Comparison of ENCODE assay signal across 1 cellular context in genomic region chr4:148271166-148271565, GRCh38.
TF ChIP-seq lines count a peak whose summit lies in the region.

No MANE protein-coding gene starts in this region.

TF ChIP-seq in endothelial cell of umbilical vein, 7 proteins besides CTCF, POLR2A, EP300 and RAD21:
- TF ChIP-seq EZH2 (IDR thresholded peaks at IDR 0.05; ENCODE audit: borderline replicate concordance, low read depth, low read length, severe bottlenecking): no peak
- TF ChIP-seq MYC (IDR thresholded peaks at IDR 0.05; ENCODE audit: low read depth, low read length): no peak
- TF ChIP-seq JUN (IDR thresholded peaks at IDR 0.05; ENCODE audit: borderline replicate concordance, insufficient read depth, insufficient read length, low read depth): no peak
- no peak for TF ChIP-seq MAX (IDR thresholded peaks at IDR 0.05; ENCODE audit: insufficient read depth, insufficient read length)
- no peak for TF ChIP-seq POLR2AphosphoS5 (IDR thresholded peaks at IDR 0.05; ENCODE audit: insufficient read depth, low read depth, low read length)
- no peak for TF ChIP-seq FOS (IDR thresholded peaks at IDR 0.05; ENCODE audit: borderline replicate concordance, insufficient read depth, low read length)
- TF ChIP-seq GATA2 (IDR thresholded peaks at IDR 0.05; ENCODE audit: insufficient read depth, insufficient read length, low read depth, low read length): no peak
